In genomic region chr21:44603109-44603875, GRCh38 we compare ENCODE assay signal across 37 cellular contexts. TPM values are rescaled to one million over a fixed set of nuclear protein-coding genes. Genes with fewer than 3 reads are reported as not detected.
"Had no signal": no experiment of that assay in that cellular context is flagged by ENCODE, and none has a peak within 500 bp of the region (broad histone marks: within the 10 kb centered on the region; RNA-seq: fewer than 3 reads in every experiment).

No MANE protein-coding gene starts in this region.

- H3K27me3 ChIP-seq: body of pancreas, Peyer's patch had no signal

- ATAC-seq: activated CD8-positive, alpha-beta memory T cell treated with anti-CD3 and anti-CD28 coated beads, Interleukin-2, amount 10 ng/mL, durations not matched to agents 7 days and 5 days; activated naive CD4-positive, alpha-beta T cell treated with anti-CD3 and anti-CD28 coated beads, Interleukin-2, amount 50 U/mL, for 72 hours; body of pancreas; PC-3 had no signal

- H3K4me3 ChIP-seq: adrenal gland, body of pancreas, breast epithelium, Peyer's patch had no signal

- DNase-seq: activated CD4-positive, alpha-beta memory T cell treated with anti-CD3 and anti-CD28 coated beads, Interleukin-2, amount 10 ng/mL, durations not matched to agents 7 days and 5 days; activated CD4-positive, alpha-beta T cell treated with anti-CD3 and anti-CD28 coated beads for 1 hour; activated CD4-positive, alpha-beta T cell treated with anti-CD3 and anti-CD28 coated beads for 48 hours; activated CD4-positive, CD25-positive, alpha-beta regulatory T cell; activated CD8-positive, alpha-beta memory T cell treated with anti-CD3 and anti-CD28 coated beads for 24 hours; activated CD8-positive, alpha-beta memory T cell treated with anti-CD3 and anti-CD28 coated beads, Interleukin-2, amount 10 ng/mL, durations not matched to agents 7 days and 5 days; activated CD8-positive, alpha-beta memory T cell treated with anti-CD3 and anti-CD28 coated beads, Interleukin-2, amount 50 U/mL, for 48 hours; activated gamma-delta T cell; activated naive CD4-positive, alpha-beta T cell treated with anti-CD3 and anti-CD28 coated beads for 36 hours; activated T-cell treated with anti-CD3 and anti-CD28 coated beads, Interleukin-2, amount 50 U/mL, for 48 hours; adrenal gland; body of pancreas; MM.1S; MV-4-11; NCI-H1092; NCI-H1436 treated with DMSO at 0.1 percent for 48 hours; NCI-H1694 treated with DMSO at 0.1 percent for 48 hours; NCI-H2029; NCI-H345; NCI-H524 treated with DMSO at 0.1 percent for 48 hours; NK-92 treated with Interleukin-12 subunit alpha and Interleukin-12 subunit beta, amount 100 ng/mL, for 24 hours; PC-3; Peyer's patch; Right ventricle myocardium superior; SW 1271; T-helper 1 cell; T-helper 2 cell; T-helper 9 cell had no signal

- H3K9me3 ChIP-seq: adrenal gland, body of pancreas had no signal

- H3K4me3 Mint-ChIP-seq: activated CD4-positive, alpha-beta memory T cell treated with anti-CD3 and anti-CD28 coated beads, Interleukin-2, amount 10 ng/mL, durations not matched to agents 7 days and 5 days; activated CD8-positive, alpha-beta memory T cell treated with anti-CD3 and anti-CD28 coated beads, Interleukin-2, amount 10 ng/mL, durations not matched to agents 7 days and 5 days; activated naive CD4-positive, alpha-beta T cell treated with anti-CD3 and anti-CD28 coated beads for 36 hours had no signal

- H3K4me1 ChIP-seq: adrenal gland, body of pancreas, breast epithelium, Peyer's patch had no signal

- H3K4me1 Mint-ChIP-seq: activated CD4-positive, alpha-beta memory T cell treated with anti-CD3 and anti-CD28 coated beads, Interleukin-2, amount 10 ng/mL, durations not matched to agents 7 days and 5 days; activated CD8-positive, alpha-beta memory T cell treated with anti-CD3 and anti-CD28 coated beads, Interleukin-2, amount 10 ng/mL, durations not matched to agents 7 days and 5 days had no signal

- H3K36me3 Mint-ChIP-seq: activated CD8-positive, alpha-beta memory T cell treated with anti-CD3 and anti-CD28 coated beads, Interleukin-2, amount 10 ng/mL, durations not matched to agents 7 days and 5 days had no signal

- H3K36me3 ChIP-seq: adrenal gland, breast epithelium, Peyer's patch had no signal

- H3K27ac ChIP-seq: adrenal gland, body of pancreas, breast epithelium, KMS-11, Peyer's patch, RWPE1, VCaP had no signal

- H3K27ac Mint-ChIP-seq: activated CD4-positive, alpha-beta memory T cell treated with anti-CD3 and anti-CD28 coated beads, Interleukin-2, amount 10 ng/mL, durations not matched to agents 7 days and 5 days; activated CD8-positive, alpha-beta memory T cell treated with anti-CD3 and anti-CD28 coated beads, Interleukin-2, amount 10 ng/mL, durations not matched to agents 7 days and 5 days; activated naive CD4-positive, alpha-beta T cell treated with anti-CD3 and anti-CD28 coated beads for 36 hours; activated naive CD4-positive, alpha-beta T cell treated with anti-CD3 and anti-CD28 coated beads, Interleukin-2, amount 50 U/mL, for 72 hours had no signal

RNA-seq across cellular contexts. Expression of gene KRTAP10-7, which starts 2.9 kb away (rescaled TPM):
- total RNA-seq: activated CD4-positive, alpha-beta memory T cell treated with anti-CD3 and anti-CD28 coated beads, Interleukin-2, amount 10 ng/mL, durations not matched to agents 7 days and 5 days; activated CD8-positive, alpha-beta memory T cell treated with anti-CD3 and anti-CD28 coated beads, Interleukin-2, amount 10 ng/mL, durations not matched to agents 7 days and 5 days; activated naive CD4-positive, alpha-beta T cell treated with anti-CD3 and anti-CD28 coated beads for 36 hours; activated naive CD4-positive, alpha-beta T cell treated with anti-CD3 and anti-CD28 coated beads, Interleukin-2, amount 50 U/mL, for 72 hours; adrenal gland; astrocyte; body of pancreas; breast epithelium; cardiac septum; LHCN-M2; NCI-H460; PC-3; Peyer's patch; Right ventricle myocardium superior had no signal

RNA-seq across cellular contexts. Expression of gene KRTAP10-8, which starts 8.6 kb away (rescaled TPM):
- total RNA-seq: activated CD4-positive, alpha-beta memory T cell treated with anti-CD3 and anti-CD28 coated beads, Interleukin-2, amount 10 ng/mL, durations not matched to agents 7 days and 5 days; activated CD8-positive, alpha-beta memory T cell treated with anti-CD3 and anti-CD28 coated beads, Interleukin-2, amount 10 ng/mL, durations not matched to agents 7 days and 5 days; activated naive CD4-positive, alpha-beta T cell treated with anti-CD3 and anti-CD28 coated beads for 36 hours; activated naive CD4-positive, alpha-beta T cell treated with anti-CD3 and anti-CD28 coated beads, Interleukin-2, amount 50 U/mL, for 72 hours; adrenal gland; astrocyte; body of pancreas; breast epithelium; cardiac septum; LHCN-M2; NCI-H460; PC-3; Peyer's patch; Right ventricle myocardium superior had no signal

RNA-seq across cellular contexts. Expression of gene KRTAP10-6, which starts 11.0 kb away (rescaled TPM):
- total RNA-seq: activated CD4-positive, alpha-beta memory T cell treated with anti-CD3 and anti-CD28 coated beads, Interleukin-2, amount 10 ng/mL, durations not matched to agents 7 days and 5 days; activated CD8-positive, alpha-beta memory T cell treated with anti-CD3 and anti-CD28 coated beads, Interleukin-2, amount 10 ng/mL, durations not matched to agents 7 days and 5 days; activated naive CD4-positive, alpha-beta T cell treated with anti-CD3 and anti-CD28 coated beads for 36 hours; activated naive CD4-positive, alpha-beta T cell treated with anti-CD3 and anti-CD28 coated beads, Interleukin-2, amount 50 U/mL, for 72 hours; adrenal gland; astrocyte; body of pancreas; breast epithelium; cardiac septum; LHCN-M2; NCI-H460; PC-3; Peyer's patch; Right ventricle myocardium superior had no signal

RNA-seq across cellular contexts. Expression of gene KRTAP10-5, which starts 22.9 kb away (rescaled TPM):
- total RNA-seq: activated CD4-positive, alpha-beta memory T cell treated with anti-CD3 and anti-CD28 coated beads, Interleukin-2, amount 10 ng/mL, durations not matched to agents 7 days and 5 days; activated CD8-positive, alpha-beta memory T cell treated with anti-CD3 and anti-CD28 coated beads, Interleukin-2, amount 10 ng/mL, durations not matched to agents 7 days and 5 days; activated naive CD4-positive, alpha-beta T cell treated with anti-CD3 and anti-CD28 coated beads for 36 hours; activated naive CD4-positive, alpha-beta T cell treated with anti-CD3 and anti-CD28 coated beads, Interleukin-2, amount 50 U/mL, for 72 hours; adrenal gland; astrocyte; body of pancreas; breast epithelium; cardiac septum; LHCN-M2; NCI-H460; PC-3; Peyer's patch; Right ventricle myocardium superior had no signal

RNA-seq across cellular contexts. Expression of gene KRTAP10-9, which starts 23.6 kb away (rescaled TPM):
- total RNA-seq: activated CD4-positive, alpha-beta memory T cell treated with anti-CD3 and anti-CD28 coated beads, Interleukin-2, amount 10 ng/mL, durations not matched to agents 7 days and 5 days; activated CD8-positive, alpha-beta memory T cell treated with anti-CD3 and anti-CD28 coated beads, Interleukin-2, amount 10 ng/mL, durations not matched to agents 7 days and 5 days; activated naive CD4-positive, alpha-beta T cell treated with anti-CD3 and anti-CD28 coated beads for 36 hours; activated naive CD4-positive, alpha-beta T cell treated with anti-CD3 and anti-CD28 coated beads, Interleukin-2, amount 50 U/mL, for 72 hours; adrenal gland; astrocyte; body of pancreas; breast epithelium; cardiac septum; LHCN-M2; NCI-H460; PC-3; Peyer's patch; Right ventricle myocardium superior had no signal
